Comparison of ENCODE assay signal across 17 cellular contexts in genomic region chr4:61783050-61783449, GRCh38.
DNase-seq lines count a peak whose midpoint lies in the region; ATAC-seq and TF ChIP-seq lines count a peak whose summit lies in the region.
"Had no signal": no experiment of that assay in that cellular context is flagged by ENCODE, and none has a peak within 500 bp of the region (broad histone marks: within the 10 kb centered on the region; RNA-seq: fewer than 3 reads in every experiment).

No MANE protein-coding gene starts in this region.

- TF ChIP-seq POLR2A in transverse colon (IDR thresholded peaks at IDR 0.05): no peak

- ATAC-seq in GM18499 (IDR thresholded peaks at IDR 0.05; ENCODE audit: insufficient read depth, unreplicated experiment) (peak; percentile 90), GM18907 (IDR thresholded peaks at IDR 0.05; ENCODE audit: unreplicated experiment) (peak; percentile 64), HG02759 (IDR thresholded peaks at IDR 0.05; ENCODE audit: unreplicated experiment) (peak; percentile 93), HG03469 (IDR thresholded peaks at IDR 0.05; ENCODE audit: unreplicated experiment) (peak; percentile 70), lower lobe of right lung (no peak)
- ATAC-seq: body of pancreas, heart left ventricle had no signal

- in situ Hi-C loops in transverse colon (cut with MboI; ENCODE audit: low pct_ligation_motif_present in 1 of 4, low pct_unique_long_range_greater_than_20kb in 1 of 4, low sequenced_read_pairs in 3 of 4): no loop called here

- H3K27ac ChIP-seq in transverse colon: no peak overlapping the region
- no peak overlapping the region for H3K27ac ChIP-seq in lower lobe of right lung
- no peak overlapping the region for H3K27ac ChIP-seq in colonic mucosa
- H3K27ac ChIP-seq: body of pancreas, heart left ventricle, KMS-11 had no signal

- H3K4me3 ChIP-seq in transverse colon (no peak overlapping the region), lower lobe of right lung (no peak overlapping the region), colonic mucosa (no peak overlapping the region)
- H3K4me3 ChIP-seq: body of pancreas, heart left ventricle had no signal

- H3K4me1 ChIP-seq in transverse colon (no peaks in the 10 kb centered on the region), lower lobe of right lung (no peaks in the 10 kb centered on the region), colonic mucosa (no peaks in the 10 kb centered on the region)
- H3K4me1 ChIP-seq: body of pancreas had no signal

- no peak for DNase-seq in transverse colon
- DNase-seq in amniotic stem cell (lab: John Stamatoyannopoulos, UW): no peak
- no peak for DNase-seq in lower lobe of right lung
- no peak for DNase-seq in colonic mucosa
- DNase-seq: activated CD8-positive, alpha-beta memory T cell treated with anti-CD3 and anti-CD28 coated beads, Interleukin-2, amount 50 U/mL, for 4 hours; activated naive CD4-positive, alpha-beta T cell treated with anti-CD3 and anti-CD28 coated beads for 36 hours; body of pancreas; heart left ventricle; islet precursor cell; NCI-H1417 treated with DMSO at 0.1 percent for 48 hours; SHP77 treated with DMSO at 0.1 percent for 48 hours; substantia nigra had no signal

- no peaks in the 10 kb centered on the region for H3K9me3 ChIP-seq in transverse colon
- H3K9me3 ChIP-seq in lower lobe of right lung: no peaks in the 10 kb centered on the region
- no peaks in the 10 kb centered on the region for H3K9me3 ChIP-seq in colonic mucosa
- H3K9me3 ChIP-seq: body of pancreas, heart left ventricle had no signal

- H3K36me3 ChIP-seq in transverse colon (no peaks in the 10 kb centered on the region), lower lobe of right lung (no peaks in the 10 kb centered on the region), colonic mucosa (no peaks in the 10 kb centered on the region)
- H3K36me3 ChIP-seq: heart left ventricle had no signal

- intact Hi-C loops in transverse colon (cut with DNase I; ENCODE audit: low total_unique reads) (no loop called here), lower lobe of right lung (cut with DNase I) (no loop called here), colonic mucosa (cut with DNase I) (no loop called here)

- H3K27me3 ChIP-seq in transverse colon (no peaks in the 10 kb centered on the region), lower lobe of right lung (ENCODE audit: low read depth) (no peaks in the 10 kb centered on the region), colonic mucosa (no peaks in the 10 kb centered on the region)
- H3K27me3 ChIP-seq: body of pancreas, heart left ventricle had no signal

- TF ChIP-seq CTCF in transverse colon (IDR thresholded peaks at IDR 0.05): no peak
- TF ChIP-seq CTCF in lower lobe of right lung (IDR thresholded peaks at IDR 0.05): no peak
- TF ChIP-seq CTCF in colonic mucosa (IDR thresholded peaks at IDR 0.05): no peak

- TF ChIP-seq EP300 in transverse colon (IDR thresholded peaks at IDR 0.05; ENCODE audit: low read depth): no peak

- no peak overlapping the region for H3K9ac ChIP-seq in colonic mucosa (ENCODE audit: low read depth in 2 of 2, low read length in 2 of 2)
- H3K9ac ChIP-seq: KMS-11 had no signal

Comparison
In these comparisons a context has a peak if more than half of its experiments do, and no peak if none do; other contexts are left out.
1. ATAC-seq: peak in GM18499 (single experiment), GM18907 (single experiment), HG02759 (single experiment) and HG03469 (single experiment); none in lower lobe of right lung (0 of 2).